In genomic region chr14:49303952-49304516, GRCh38 we compare ENCODE assay signal across 8 cellular contexts.
DNase-seq lines count a peak whose midpoint lies in the region; ATAC-seq and TF ChIP-seq lines count a peak whose summit lies in the region.

No MANE protein-coding gene starts in this region.

- DNase-seq in GM10266 (ENCODE audit: extremely low spot score) (peak; percentile 11), NCI-H1694 treated with DMSO at 0.1 percent for 48 hours (lab: John Stamatoyannopoulos, UW) (peak; percentile 68), brain microvascular endothelial cell (peak; percentile 57), medulla oblongata (ENCODE audit: extremely low spot score) (peak; percentile 31), gastrocnemius medialis (no peak)
- DNase-seq in stimulated activated CD4-positive, alpha-beta T cell treated with anti-CD3 and anti-CD28 coated beads, Interleukin-2, amount 100 ng/mL, for 48 hours, result no peak

- intact Hi-C loops in gastrocnemius medialis (cut with DNase I; ENCODE audit: low total_unique reads), result no loop called here

- H3K36me3 ChIP-seq in brain microvascular endothelial cell (replicated peaks) (no peaks in the 10 kb centered on the region), gastrocnemius medialis (no peaks in the 10 kb centered on the region)

- ATAC-seq in GM19397 (IDR thresholded peaks at IDR 0.05; ENCODE audit: unreplicated experiment) (no peak), gastrocnemius medialis (no peak), GM18498 (IDR thresholded peaks at IDR 0.05; ENCODE audit: unreplicated experiment) (no peak)

- no peaks in the 10 kb centered on the region for H3K4me1 ChIP-seq in gastrocnemius medialis

- no peak for TF ChIP-seq CTCF in GM10266 (IDR thresholded peaks at IDR 0.05; ENCODE audit: control insufficient read depth, insufficient read depth, low read depth, missing control alignments)
- no peak for TF ChIP-seq CTCF in brain microvascular endothelial cell (IDR thresholded peaks at IDR 0.05; ENCODE audit: low read depth, low read length, missing control alignments)
- no peak for TF ChIP-seq CTCF in gastrocnemius medialis (IDR thresholded peaks at IDR 0.05 in 4 of 5, conservative IDR thresholded peaks at IDR 0.05 in 1 of 5)

- no peaks in the 10 kb centered on the region for H3K9me3 ChIP-seq in gastrocnemius medialis

- H3K4me3 ChIP-seq in brain microvascular endothelial cell (ENCODE audit: low read depth, low read length), result no peak overlapping the region
- H3K4me3 ChIP-seq in gastrocnemius medialis, result no peak overlapping the region

- H3K27me3 ChIP-seq in brain microvascular endothelial cell (replicated peaks), result no peaks in the 10 kb centered on the region
- H3K27me3 ChIP-seq in gastrocnemius medialis, result no peaks in the 10 kb centered on the region

- no peak for TF ChIP-seq POLR2A in gastrocnemius medialis (IDR thresholded peaks at IDR 0.05)

- in situ Hi-C loops in brain microvascular endothelial cell (cut with HindIII; ENCODE audit: low pct_ligation_motif_present, low sequenced_read_pairs), result no loop called here
- in situ Hi-C loops in gastrocnemius medialis (cut with MboI; ENCODE audit: low sequenced_read_pairs in 4 of 4), result no loop called here

- no peak overlapping the region for H3K27ac ChIP-seq in brain microvascular endothelial cell
- no peak overlapping the region for H3K27ac ChIP-seq in gastrocnemius medialis

Comparison
In these comparisons a context has a peak if more than half of its experiments do, and no peak if none do; other contexts are left out.
1. DNase-seq: peak in GM10266 (single experiment), NCI-H1694 treated with DMSO at 0.1 percent for 48 hours (single experiment), brain microvascular endothelial cell (single experiment) and medulla oblongata (single experiment); none in gastrocnemius medialis (0 of 2) and stimulated activated CD4-positive, alpha-beta T cell treated with anti-CD3 and anti-CD28 coated beads, Interleukin-2, amount 100 ng/mL, for 48 hours (0 of 2).